In genomic region chr14:61147369-61147897, GRCh38 we compare ENCODE assay signal across 14 cellular contexts.
A peak's percentile ranks its signal among the peaks of the same experiment; 100 is the strongest.
DNase-seq lines count a peak whose midpoint lies in the region; ATAC-seq and TF ChIP-seq lines count a peak whose summit lies in the region.
"Had no signal": no experiment of that assay in that cellular context is flagged by ENCODE, and none has a peak within 500 bp of the region (broad histone marks: within the 10 kb centered on the region; RNA-seq: fewer than 3 reads in every experiment).

No MANE protein-coding gene starts in this region.

- H3K27ac Mint-ChIP-seq in MCF 10A (ENCODE audit: low read depth, unreplicated experiment): peak overlapping the region; percentile 95
- H3K27ac Mint-ChIP-seq: activated naive CD4-positive, alpha-beta T cell treated with anti-CD3 and anti-CD28 coated beads, Interleukin-2, amount 50 U/mL, for 72 hours; memory B cell had no signal

- no peaks in the 10 kb centered on the region for H3K9me3 Mint-ChIP-seq in MCF 10A (ENCODE audit: unreplicated experiment)

- H3K36me3 ChIP-seq in heart left ventricle (no peaks in the 10 kb centered on the region), tibial artery (no peaks in the 10 kb centered on the region)

- H3K4me1 ChIP-seq in heart left ventricle: peaks cover 0 to 34% (median 5%) of the 10 kb centered on the region in 12 donors
- peaks cover 0 to 67% (median 24%) of the 10 kb centered on the region in 4 donors for H3K4me1 ChIP-seq in tibial artery

- peaks cover 0 to 13% (median 3%) of the 10 kb centered on the region in 12 donors for H3K9me3 ChIP-seq in heart left ventricle
- H3K9me3 ChIP-seq in tibial artery: peaks cover 0 to 5% (median 0%) of the 10 kb centered on the region in 3 donors

- H3K27me3 Mint-ChIP-seq in MCF 10A (ENCODE audit: insufficient read depth, unreplicated experiment): no peaks in the 10 kb centered on the region
- H3K27me3 Mint-ChIP-seq: memory B cell had no signal

- peaks cover 62% of the 10 kb centered on the region for H3K4me1 Mint-ChIP-seq in MCF 10A (ENCODE audit: insufficient read depth, unreplicated experiment)
- H3K4me1 Mint-ChIP-seq: memory B cell had no signal

- intact Hi-C loops in heart left ventricle (cut with DNase I): no loop called here
- intact Hi-C loops in cardiac septum (cut with DNase I): loop anchor here (2.0 to 5.0 kb wide), 2 partner anchors 45 to 69 kb away; no protein-coding TSS in a partner anchor
- intact Hi-C loops in MCF 10A (cut with micrococcal nuclease): loop anchor here (10.0 kb wide), 1 partner anchor 73 kb away; no protein-coding TSS in a partner anchor
- intact Hi-C loops in tibial artery (cut with DNase I; ENCODE audit: low total_unique reads): loop anchor here (10.0 kb wide), 1 partner anchor 1663 kb away; the partner anchor contains the start of genes JKAMP and L3HYPDH

- H3K4me3 ChIP-seq in heart left ventricle: no peak overlapping the region
- H3K4me3 ChIP-seq in tibial artery: no peak overlapping the region

- POLR2A ChIA-PET in MCF 10A (lab: Yijun Ruan, JAX): interaction anchor here (0.8 to 3.0 kb wide), 4 partner anchors 44 to 116 kb away, joined by 3 to 17 read pairs (median 4); no protein-coding TSS in a partner anchor

- TF ChIP-seq POLR2A in heart left ventricle (IDR thresholded peaks at IDR 0.05): no peak

- BruUV-seq in MCF 10A (replicated peaks; lab: Mats Ljungman, UMichigan): no TSS peak

- peaks cover 7% of the 10 kb centered on the region for H3K36me3 Mint-ChIP-seq in MCF 10A (ENCODE audit: insufficient read depth, unreplicated experiment)

- H3K27ac ChIP-seq in heart left ventricle: peak overlapping the region in 8 of 12 donors; percentile 15 to 77 (median 44)
- H3K27ac ChIP-seq in layer of hippocampus (ENCODE audit: low read depth, low read length): peak overlapping the region; percentile 68
- peak overlapping the region; percentile 59 to 73 for H3K27ac ChIP-seq in tibial artery

- CTCF ChIA-PET in MCF 10A (lab: Yijun Ruan, JAX): interaction anchor here (0.6 to 1.1 kb wide), 5 partner anchors 20 to 1944 kb away, joined by 3 to 4 read pairs (median 3); no protein-coding TSS in a partner anchor

- peak; percentile 14 to 53 (median 41) for ATAC-seq in heart left ventricle
- no peak for ATAC-seq in HG02852 (IDR thresholded peaks at IDR 0.05; ENCODE audit: unreplicated experiment)
- ATAC-seq in activated CD4-positive, CD25-positive, alpha-beta regulatory T cell treated with anti-CD3 and anti-CD28 coated beads, Interleukin-2, amount 50 U/mL, for 24 hours: no peak
- ATAC-seq: activated naive CD4-positive, alpha-beta T cell treated with anti-CD3 and anti-CD28 coated beads, Interleukin-2, amount 50 U/mL, for 72 hours had no signal

- DNase-seq in heart left ventricle: no peak
- no peak for DNase-seq in cardiac septum (ENCODE audit: low spot score)
- DNase-seq in MCF 10A (ENCODE audit: unreplicated experiment): peak; percentile 49
- DNase-seq in tibial artery: no peak
- DNase-seq in GM19240 (ENCODE audit: insufficient read length, low spot score): no peak
- DNase-seq: activated CD4-positive, alpha-beta T cell treated with anti-CD3 and anti-CD28 coated beads, Interleukin-2, amount 50 U/mL, for 48 hours; erythroblast; NCI-H524; T-helper 1 cell had no signal

- H3K27me3 ChIP-seq in heart left ventricle (no peaks in the 10 kb centered on the region), layer of hippocampus (ENCODE audit: control insufficient read depth, insufficient read depth, low read length) (no peaks in the 10 kb centered on the region), tibial artery (no peaks in the 10 kb centered on the region)

- peak overlapping the region; percentile 33 for H3K4me3 Mint-ChIP-seq in MCF 10A (ENCODE audit: unreplicated experiment)
- H3K4me3 Mint-ChIP-seq: memory B cell had no signal

- TF ChIP-seq CTCF in heart left ventricle (IDR thresholded peaks at IDR 0.05) (no peak), MCF 10A (IDR thresholded peaks at IDR 0.05; ENCODE audit: unreplicated experiment) (no peak), tibial artery (IDR thresholded peaks at IDR 0.05) (no peak)

- 40 to 57% (median 49%) methylated on average over 9 of the region's 9 CpGs for WGBS in heart left ventricle, 4 donors

Comparison
In these comparisons a context has a peak if more than half of its experiments do, and no peak if none do; other contexts are left out.
1. intact Hi-C loops: an anchor here in cardiac septum (2.0 to 5.0 kb wide), MCF 10A (10.0 kb wide) and tibial artery (10.0 kb wide); none called in heart left ventricle.
2. ATAC-seq: peak in heart left ventricle (4 of 4); none in HG02852 (single experiment) and activated CD4-positive, CD25-positive, alpha-beta regulatory T cell treated with anti-CD3 and anti-CD28 coated beads, Interleukin-2, amount 50 U/mL, for 24 hours (0 of 2).
3. Peak in every context shown above with its lines, with median percentiles within 50 percentile points of each other: H3K27ac ChIP-seq.